24 cellular contexts compared by ENCODE assay signal in the genomic region with DNA sequence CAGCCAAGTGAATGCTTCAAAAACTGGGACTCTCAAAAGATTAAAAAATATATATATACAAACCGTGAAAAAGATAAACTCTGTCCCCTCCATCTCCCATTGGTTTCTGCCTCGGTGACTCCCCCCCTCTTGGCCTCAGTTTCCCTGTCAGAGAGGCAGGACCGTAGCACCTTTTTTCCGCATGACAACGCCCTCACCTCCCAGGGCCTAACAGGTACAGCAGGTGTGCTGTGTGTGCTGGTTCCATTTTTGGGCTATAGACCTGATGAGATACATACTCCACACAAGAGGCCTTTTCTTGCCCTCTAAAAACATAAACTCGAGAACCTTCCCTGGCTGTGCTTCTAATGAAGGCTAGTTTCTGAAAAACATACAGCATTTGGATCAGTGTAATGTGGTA. TPM values are rescaled to one million over a fixed set of nuclear protein-coding genes. Genes with fewer than 3 reads are reported as not detected.
DNase-seq lines count a peak whose midpoint lies in the region; ATAC-seq, FAIRE-seq and TF ChIP-seq lines count a peak whose summit lies in the region.
"Had no signal": no experiment of that assay in that cellular context is flagged by ENCODE, and none has a peak within 500 bp of the region (broad histone marks: within the 10 kb centered on the region; RNA-seq: fewer than 3 reads in every experiment).

No MANE protein-coding gene starts in this region.

- H3K27ac Mint-ChIP-seq in natural killer cell (peak overlapping the region; percentile 44 to 66), activated B cell treated with CpG ODN at 0.5 μM for 24 hours (peak overlapping the region; percentile 5)
- H3K27ac Mint-ChIP-seq in natural killer cell treated with Interleukin-12 subunit alpha and Interleukin-12 subunit beta and Interleukin-15 and Interleukin-18, amount 100 ng/mL, for 72 hours, result peak overlapping the region in 1 of 2 donors; percentile 66
- H3K27ac Mint-ChIP-seq in naive thymus-derived CD8-positive, alpha-beta T cell, result peak overlapping the region in 7 of 10 donors; percentile 36 to 83 (median 57)
- H3K27ac Mint-ChIP-seq: activated naive CD8-positive, alpha-beta T cell; HFFc6 had no signal

- POLR2A ChIA-PET in activated B cell treated with CpG ODN at 0.5 μM for 24 hours (lab: Charles Lee), result interaction anchor here (1.3 kb wide), 1 partner anchor 87 kb away, joined by 4 read pairs; no protein-coding TSS in a partner anchor
- POLR2A ChIA-PET in naive thymus-derived CD8-positive, alpha-beta T cell (lab: Charles Lee), result interaction anchor here (2.1 kb wide), 1 partner anchor 13 kb away, joined by 6 read pairs; no protein-coding TSS in a partner anchor

- intact Hi-C loops in natural killer cell (cut with micrococcal nuclease), result no loop called here
- intact Hi-C loops in activated B cell treated with CpG ODN at 0.5 μM for 24 hours (cut with micrococcal nuclease), result loop anchor here (10.0 kb wide), 1 partner anchor 1197 kb away; no protein-coding TSS in a partner anchor
- intact Hi-C loops in vagina (cut with DNase I), result no loop called here

- FAIRE-seq in GM19239 (lab: Jason Lieb, UNC), result no peak
- FAIRE-seq: frontal cortex had no signal

- H3K9me3 Mint-ChIP-seq in natural killer cell (no peaks in the 10 kb centered on the region), activated B cell treated with CpG ODN at 0.5 μM for 24 hours (no peaks in the 10 kb centered on the region)
- no peaks in the 10 kb centered on the region for H3K9me3 Mint-ChIP-seq in natural killer cell treated with Interleukin-12 subunit alpha and Interleukin-12 subunit beta and Interleukin-15 and Interleukin-18, amount 100 ng/mL, for 72 hours
- H3K9me3 Mint-ChIP-seq in naive thymus-derived CD8-positive, alpha-beta T cell, result no peaks in the 10 kb centered on the region
- H3K9me3 Mint-ChIP-seq: HFFc6 had no signal

- TF ChIP-seq CTCF in natural killer cell (IDR thresholded peaks at IDR 0.05), result no peak
- TF ChIP-seq CTCF in activated B cell treated with CpG ODN at 0.5 μM for 24 hours (IDR thresholded peaks at IDR 0.05), result no peak
- no peak for TF ChIP-seq CTCF in vagina (IDR thresholded peaks at IDR 0.05)

- H3K4me1 Mint-ChIP-seq in natural killer cell, result peaks cover 49 to 52% of the 10 kb centered on the region in 2 donors
- H3K4me1 Mint-ChIP-seq in natural killer cell treated with Interleukin-12 subunit alpha and Interleukin-12 subunit beta and Interleukin-15 and Interleukin-18, amount 100 ng/mL, for 72 hours (ENCODE audit: low read depth in 2 of 2), result peaks cover 33 to 40% of the 10 kb centered on the region in 2 donors
- H3K4me1 Mint-ChIP-seq in activated B cell treated with CpG ODN at 0.5 μM for 24 hours, result peaks cover 58% of the 10 kb centered on the region
- peaks cover 52 to 87% (median 76%) of the 10 kb centered on the region in 4 donors for H3K4me1 Mint-ChIP-seq in naive thymus-derived CD8-positive, alpha-beta T cell

- H3K36me3 Mint-ChIP-seq in natural killer cell (peaks cover 7% of the 10 kb centered on the region), activated B cell treated with CpG ODN at 0.5 μM for 24 hours (ENCODE audit: low read depth) (peaks cover 85% of the 10 kb centered on the region)
- peaks cover 19% of the 10 kb centered on the region for H3K36me3 Mint-ChIP-seq in natural killer cell treated with Interleukin-12 subunit alpha and Interleukin-12 subunit beta and Interleukin-15 and Interleukin-18, amount 100 ng/mL, for 72 hours
- peaks cover 4 to 88% (median 15%) of the 10 kb centered on the region in 3 donors for H3K36me3 Mint-ChIP-seq in naive thymus-derived CD8-positive, alpha-beta T cell

- no peak overlapping the region for H3K4me3 Mint-ChIP-seq in natural killer cell
- H3K4me3 Mint-ChIP-seq in natural killer cell treated with Interleukin-12 subunit alpha and Interleukin-12 subunit beta and Interleukin-15 and Interleukin-18, amount 100 ng/mL, for 72 hours, result no peak overlapping the region
- no peak overlapping the region for H3K4me3 Mint-ChIP-seq in activated B cell treated with CpG ODN at 0.5 μM for 24 hours
- H3K4me3 Mint-ChIP-seq in naive thymus-derived CD8-positive, alpha-beta T cell, result peak overlapping the region in 1 of 10 donors; percentile 5
- H3K4me3 Mint-ChIP-seq: activated naive CD8-positive, alpha-beta T cell; HFFc6 had no signal

- DNase-seq in natural killer cell (no peak), activated B cell treated with CpG ODN at 0.5 μM for 24 hours (no peak), vagina (ENCODE audit: extremely low spot score in 2 of 2) (no peak), superior temporal gyrus (ENCODE audit: extremely low spot score) (no peak), GM19239 (ENCODE audit: insufficient read length, low spot score) (no peak)
- no peak for DNase-seq in natural killer cell treated with Interleukin-12 subunit alpha and Interleukin-12 subunit beta and Interleukin-15 and Interleukin-18, amount 100 ng/mL, for 72 hours (ENCODE audit: low spot score)
- DNase-seq in naive thymus-derived CD8-positive, alpha-beta T cell, result no peak
- DNase-seq: activated CD4-positive, alpha-beta T cell treated with anti-CD3 and anti-CD28 coated beads for 1 hour; DMS53; effector CD8-positive, alpha-beta T cell; HFFc6; islet precursor cell; lower lobe of right lung; MV-4-11; NCI-H1694 treated with DMSO at 0.1 percent for 48 hours; NCI-H748 treated with DMSO at 0.1 percent for 48 hours; testis had no signal

- H3K27ac ChIP-seq in thymus (ENCODE audit: low read depth), result peak overlapping the region; percentile 31
- no peak overlapping the region for H3K27ac ChIP-seq in vagina
- H3K27ac ChIP-seq: esophagus muscularis mucosa, lower lobe of right lung, parathyroid adenoma, RWPE1, testis had no signal

- no peak for TF ChIP-seq POLR2A in vagina (IDR thresholded peaks at IDR 0.05)

- WGBS in thymus, result 96% methylated on average over 6 of the region's 6 CpGs

- no peaks in the 10 kb centered on the region for H3K27me3 ChIP-seq in thymus (ENCODE audit: control insufficient read depth, insufficient read depth)
- no peaks in the 10 kb centered on the region for H3K27me3 ChIP-seq in vagina
- H3K27me3 ChIP-seq: esophagus muscularis mucosa, testis had no signal

- H3K9me3 ChIP-seq in thymus (ENCODE audit: control insufficient read depth), result no peaks in the 10 kb centered on the region
- H3K9me3 ChIP-seq in vagina, result no peaks in the 10 kb centered on the region
- H3K9me3 ChIP-seq: esophagus muscularis mucosa, lower lobe of right lung, testis had no signal

- ATAC-seq in natural killer cell (no peak), activated B cell treated with CpG ODN at 0.5 μM for 24 hours (ENCODE audit: low read depth) (no peak)
- no peak for ATAC-seq in natural killer cell treated with Interleukin-12 subunit alpha and Interleukin-12 subunit beta and Interleukin-15 and Interleukin-18, amount 100 ng/mL, for 72 hours
- ATAC-seq in naive thymus-derived CD8-positive, alpha-beta T cell, result peak in 1 of 2 donors; percentile 7
- ATAC-seq: lower lobe of right lung had no signal

- H3K4me3 ChIP-seq in thymus (ENCODE audit: low read length) (no peak overlapping the region), vagina (no peak overlapping the region)
- H3K4me3 ChIP-seq: esophagus muscularis mucosa, lower lobe of right lung, SK-N-MC, testis had no signal

- CTCF ChIA-PET in activated B cell treated with CpG ODN at 0.5 μM for 24 hours (lab: Charles Lee), result no interaction called here

- H3K36me3 ChIP-seq in thymus (ENCODE audit: control insufficient read depth, insufficient read depth), result peaks cover 49% of the 10 kb centered on the region
- peaks cover 0 to 60% of the 10 kb centered on the region in 2 donors for H3K36me3 ChIP-seq in vagina

- peaks cover under 1% of the 10 kb centered on the region for H3K4me1 ChIP-seq in thymus (ENCODE audit: control insufficient read depth, insufficient read depth, low read length)
- peaks cover 74% of the 10 kb centered on the region for H3K4me1 ChIP-seq in vagina

- H3K27me3 Mint-ChIP-seq in natural killer cell (ENCODE audit: low read depth in 2 of 2) (no peaks in the 10 kb centered on the region), activated B cell treated with CpG ODN at 0.5 μM for 24 hours (no peaks in the 10 kb centered on the region)
- H3K27me3 Mint-ChIP-seq in natural killer cell treated with Interleukin-12 subunit alpha and Interleukin-12 subunit beta and Interleukin-15 and Interleukin-18, amount 100 ng/mL, for 72 hours, result no peaks in the 10 kb centered on the region
- no peaks in the 10 kb centered on the region for H3K27me3 Mint-ChIP-seq in naive thymus-derived CD8-positive, alpha-beta T cell
- H3K27me3 Mint-ChIP-seq: activated naive CD8-positive, alpha-beta T cell had no signal

RNA-seq across cellular contexts. Expression of gene GNAS, which starts 49.5 kb away (rescaled TPM):
- total RNA-seq in natural killer cell (100 to 1,000 TPM; 530 to 823 (median 582) TPM), activated B cell treated with CpG ODN at 0.5 μM for 24 hours (784 and 849 TPM in 2 replicates), vagina (875 TPM)
- 100 to 1,000 TPM; 459 to 740 TPM for total RNA-seq in natural killer cell treated with Interleukin-12 subunit alpha and Interleukin-12 subunit beta and Interleukin-15 and Interleukin-18, amount 100 ng/mL, for 72 hours
- total RNA-seq in naive thymus-derived CD8-positive, alpha-beta T cell, result 100 to 1,000 TPM; 695 to 756 TPM
- polyA plus RNA-seq in naive thymus-derived CD8-positive, alpha-beta T cell, result 100 to 1,000 TPM; 155 to 247 (median 169) TPM
- polyA plus RNA-seq in thymus, result 700 TPM

RNA-seq across cellular contexts. Expression of gene GNAS-AS1, which starts 51.3 kb away (rescaled TPM):
- total RNA-seq in natural killer cell (under 1 TPM in 2 of 3 donors, not detected in 1; 0.60 to 0.66 TPM), activated B cell treated with CpG ODN at 0.5 μM for 24 hours (1.4 and 1.5 TPM in 2 replicates), vagina (not detected)
- total RNA-seq in natural killer cell treated with Interleukin-12 subunit alpha and Interleukin-12 subunit beta and Interleukin-15 and Interleukin-18, amount 100 ng/mL, for 72 hours, result 1 to 10 TPM in 1 of 2 donors, under 1 TPM in 1; 0.29 to 4.7 TPM
- total RNA-seq in naive thymus-derived CD8-positive, alpha-beta T cell, result 1 to 10 TPM; 1.3 TPM
- polyA plus RNA-seq in naive thymus-derived CD8-positive, alpha-beta T cell, result under 1 TPM in 1 of 3 donors, not detected in 2; 0.14 TPM
- 0.32 TPM for polyA plus RNA-seq in thymus
